Comparison of ENCODE assay signal across 27 cellular contexts in the genomic region with DNA sequence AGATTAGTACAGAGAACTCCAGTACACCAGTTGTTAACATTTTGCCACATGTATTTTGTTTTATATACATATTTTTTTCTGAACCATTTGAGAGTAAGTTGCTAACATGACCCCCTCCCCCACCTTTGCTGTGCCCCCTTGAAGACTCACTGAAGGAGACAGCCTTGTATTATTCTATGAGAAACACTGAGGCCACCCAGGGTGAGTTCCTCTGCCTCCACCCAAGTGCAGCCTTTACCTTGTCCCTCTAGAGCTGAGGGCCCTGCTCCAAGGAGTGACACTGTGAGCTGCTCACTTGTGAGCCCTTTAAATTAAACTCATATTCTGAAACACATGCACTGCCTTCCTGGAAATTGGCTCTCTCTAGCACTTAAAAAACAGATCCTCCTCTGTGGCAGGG.
"Had no signal": no experiment of that assay in that cellular context is flagged by ENCODE, and none has a peak within 500 bp of the region (broad histone marks: within the 10 kb centered on the region; RNA-seq: fewer than 3 reads in every experiment).

No MANE protein-coding gene starts in this region.

- H3K9me3 ChIP-seq: adrenal gland, breast epithelium, left lung, thoracic aorta, upper lobe of right lung had no signal

- H3K36me3 Mint-ChIP-seq: activated naive CD8-positive, alpha-beta T cell; natural killer cell; stimulated activated memory B cell treated with anti-CD40 and anti-IgM and Interleukin-4, amounts not matched to agents 10 μg/mL and 1 μg/mL and 100 μg/mL, for 72 hours; T-cell had no signal

- H3K27me3 Mint-ChIP-seq: activated T-helper 17 cell treated with anti-CD3 and anti-CD28 coated beads, Interleukin-2, amount 50 U/mL, for 72 hours; central memory CD8-positive, alpha-beta T cell had no signal

- H3K9me3 Mint-ChIP-seq: activated T-helper 17 cell treated with anti-CD3 and anti-CD28 coated beads, Interleukin-2, amount 50 U/mL, for 72 hours; central memory CD8-positive, alpha-beta T cell; natural killer cell; stimulated activated memory B cell treated with anti-CD40 and anti-IgM and Interleukin-4, amounts not matched to agents 10 μg/mL and 1 μg/mL and 100 μg/mL, for 72 hours; T-cell; T-helper 2 cell treated with Interferon-gamma antibody and Interleukin-4, amounts not matched to agents 5 μg/mL and 100 μg/mL, for 36 hours had no signal

- H3K36me3 ChIP-seq: adrenal gland, breast epithelium, left lung, thoracic aorta, upper lobe of right lung had no signal

- H3K27me3 ChIP-seq: adrenal gland, breast epithelium, left lung, upper lobe of right lung had no signal

- ATAC-seq: activated CD8-positive, alpha-beta T cell treated with anti-CD3 and anti-CD28 coated beads, Interleukin-2, amount 10 ng/mL, durations not matched to agents 7 days and 5 days; activated T-helper 17 cell treated with anti-CD3 and anti-CD28 coated beads, Interleukin-2, amount 50 U/mL, for 72 hours; esophagus mucosa; left lung; natural killer cell; sciatic nerve; stimulated activated memory B cell treated with anti-CD40 and anti-IgM and Interleukin-4, amounts not matched to agents 10 μg/mL and 1 μg/mL and 100 μg/mL, for 72 hours; T-cell; upper lobe of right lung had no signal

- H3K4me1 ChIP-seq: adrenal gland, breast epithelium, left lung, upper lobe of right lung had no signal

- H3K4me3 ChIP-seq: adrenal gland, breast epithelium, left lung, smooth muscle cell, thoracic aorta, upper lobe of right lung had no signal

- H3K4me2 ChIP-seq: smooth muscle cell had no signal

- FAIRE-seq: astrocyte, colon had no signal

- H3K27ac Mint-ChIP-seq: activated CD8-positive, alpha-beta T cell treated with anti-CD3 and anti-CD28 coated beads, Interleukin-2, amount 10 ng/mL, durations not matched to agents 7 days and 5 days; activated naive CD8-positive, alpha-beta T cell; activated T-helper 17 cell treated with anti-CD3 and anti-CD28 coated beads, Interleukin-2, amount 50 U/mL, for 72 hours; natural killer cell; stimulated activated memory B cell treated with anti-CD40 and anti-IgM and Interleukin-4, amounts not matched to agents 10 μg/mL and 1 μg/mL and 100 μg/mL, for 72 hours; T-cell; T-helper 2 cell treated with Interferon-gamma antibody and Interleukin-4, amounts not matched to agents 5 μg/mL and 100 μg/mL, for 36 hours had no signal

- H3K4me3 Mint-ChIP-seq: activated CD8-positive, alpha-beta T cell treated with anti-CD3 and anti-CD28 coated beads, Interleukin-2, amount 10 ng/mL, durations not matched to agents 7 days and 5 days; activated naive CD8-positive, alpha-beta T cell; activated T-helper 17 cell treated with anti-CD3 and anti-CD28 coated beads, Interleukin-2, amount 50 U/mL, for 72 hours; central memory CD8-positive, alpha-beta T cell; natural killer cell; stimulated activated memory B cell treated with anti-CD40 and anti-IgM and Interleukin-4, amounts not matched to agents 10 μg/mL and 1 μg/mL and 100 μg/mL, for 72 hours; T-cell; T-helper 2 cell treated with Interferon-gamma antibody and Interleukin-4, amounts not matched to agents 5 μg/mL and 100 μg/mL, for 36 hours had no signal

- DNase-seq: activated CD4-positive, alpha-beta T cell treated with anti-CD3 and anti-CD28 coated beads for 1 hour; activated CD4-positive, alpha-beta T cell treated with anti-CD3 and anti-CD28 coated beads, Interleukin-2, amount 50 U/mL, for 1 hour; activated CD8-positive, alpha-beta T cell treated with anti-CD3 and anti-CD28 coated beads, Interleukin-2, amount 10 ng/mL, durations not matched to agents 7 days and 5 days; adrenal gland; effector memory CD4-positive, alpha-beta T cell; foreskin melanocyte; kidney glomerular epithelial cell; left lung; midbrain; natural killer cell; occipital lobe; stimulated activated CD4-positive, alpha-beta T cell treated with anti-CD3 and anti-CD28 coated beads, Interleukin-15, amount 100 ng/mL, for 24 hours; T-cell; upper lobe of right lung had no signal

- H3K27ac ChIP-seq: adrenal gland, breast epithelium, left lung, thoracic aorta, upper lobe of right lung, VCaP had no signal
